Comparison of ENCODE assay signal across 20 cellular contexts in the genomic region with DNA sequence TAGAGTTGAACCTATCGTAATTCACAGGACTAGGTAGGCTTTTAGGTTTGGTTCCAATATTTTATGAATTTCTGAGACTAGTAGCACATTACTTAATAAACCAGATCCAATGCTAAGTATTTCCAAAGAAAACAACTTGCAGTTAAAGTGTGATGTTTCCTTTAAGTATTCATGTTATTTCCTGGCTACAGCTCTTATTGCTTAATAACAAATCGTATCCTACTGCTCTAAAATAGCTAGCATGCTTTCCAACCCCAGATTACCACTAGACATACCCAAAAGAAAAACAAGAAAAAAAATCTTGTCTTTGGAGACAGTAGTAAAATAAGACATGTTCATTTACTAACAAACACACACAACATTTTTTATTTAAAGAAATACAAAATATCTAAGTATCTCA. TPM values are rescaled to one million over a fixed set of nuclear protein-coding genes. Genes with fewer than 3 reads are reported as not detected.
DNase-seq lines count a peak whose midpoint lies in the region; ATAC-seq and TF ChIP-seq lines count a peak whose summit lies in the region.
"Had no signal": no experiment of that assay in that cellular context is flagged by ENCODE, and none has a peak within 500 bp of the region (broad histone marks: within the 10 kb centered on the region; RNA-seq: fewer than 3 reads in every experiment).

No MANE protein-coding gene starts in this region.

- H4K20me1 ChIP-seq in GM23248 (ENCODE audit: insufficient read depth) (no peaks in the 10 kb centered on the region), osteoblast (ENCODE audit: insufficient read depth, low read length) (no peaks in the 10 kb centered on the region)

- H3K79me2 ChIP-seq in GM23248 (ENCODE audit: insufficient read depth) (no peaks in the 10 kb centered on the region), osteoblast (ENCODE audit: insufficient read depth, low read length) (no peaks in the 10 kb centered on the region)

- no peaks in the 10 kb centered on the region for H3K9me2 ChIP-seq in GM23248 (ENCODE audit: insufficient read depth)

- H3F3A ChIP-seq in GM23248 (ENCODE audit: insufficient read depth), result no peaks in the 10 kb centered on the region

- TF ChIP-seq POLR2A in uterus (IDR thresholded peaks at IDR 0.05), result no peak

- no peak for TF ChIP-seq CTCF in choroid plexus epithelial cell (conservative IDR thresholded peaks at IDR 0.05; ENCODE audit: low read depth, low read length)
- TF ChIP-seq CTCF in osteoblast (IDR thresholded peaks at IDR 0.05; ENCODE audit: extremely low read depth, low read depth, low read length), result no peak
- no peak for TF ChIP-seq CTCF in uterus (IDR thresholded peaks at IDR 0.05)

- no peak overlapping the region for H2AFZ ChIP-seq in GM23248
- H2AFZ ChIP-seq in osteoblast (ENCODE audit: low read length), result no peak overlapping the region

- H3K9me3 ChIP-seq in GM23248 (ENCODE audit: low read depth) (no peaks in the 10 kb centered on the region), osteoblast (ENCODE audit: low read depth, low read length) (no peaks in the 10 kb centered on the region), uterus (no peaks in the 10 kb centered on the region)

- H3K27me3 ChIP-seq in GM23248 (replicated peaks; ENCODE audit: insufficient read depth), result no peaks in the 10 kb centered on the region
- H3K27me3 ChIP-seq in osteoblast (ENCODE audit: insufficient read depth, low read length), result no peaks in the 10 kb centered on the region
- H3K27me3 ChIP-seq in uterus, result no peaks in the 10 kb centered on the region

- no peak for ATAC-seq in HG02973 (IDR thresholded peaks at IDR 0.05; ENCODE audit: unreplicated experiment)
- ATAC-seq: HepG2 had no signal

- H3K27ac ChIP-seq in GM23248 (no peak overlapping the region), osteoblast (ENCODE audit: low read depth, low read length) (no peak overlapping the region), uterus (no peak overlapping the region)

- DNase-seq in GM23248 (peak; percentile 44), amniotic epithelial cell (ENCODE audit: low read depth) (peak; percentile 0), choroid plexus epithelial cell (ENCODE audit: low read depth) (peak; percentile 75), osteoblast (ENCODE audit: insufficient read length, low spot score, missing footprints) (peak; percentile 65), uterus (no peak)
- no peak for DNase-seq in activated T-cell treated with anti-CD3 and anti-CD28 coated beads, Interleukin-2, amount 50 U/mL, for 1 hour
- no peak for DNase-seq in stimulated activated naive CD4-positive, alpha-beta T cell treated with Interleukin-2 at 50 U/mL for 16 hours (lab: John Stamatoyannopoulos, UW)
- DNase-seq: AML-193, COR-L47, HFFc6, KG1, NCI-H1048, NCI-H1436 treated with DMSO at 0.1 percent for 48 hours, NCI-H2081, NCI-H510A treated with DMSO at 0.1 percent for 48 hours, Right ventricle myocardium superior had no signal

- in situ Hi-C loops in GM23248 (cut with MboI), result no loop called here

- H3K9ac ChIP-seq in GM23248, result no peak overlapping the region

- H3K36me3 ChIP-seq in GM23248 (ENCODE audit: low read depth) (no peaks in the 10 kb centered on the region), osteoblast (ENCODE audit: insufficient read depth, low read length) (no peaks in the 10 kb centered on the region), uterus (no peaks in the 10 kb centered on the region)

- H3K4me3 ChIP-seq in GM23248 (no peak overlapping the region), choroid plexus epithelial cell (ENCODE audit: low read depth, low read length) (no peak overlapping the region), osteoblast (ENCODE audit: insufficient read depth, low read length) (no peak overlapping the region), uterus (no peak overlapping the region)

- WGBS in GM23248 (ENCODE audit: low coverage in 1 of 2, low lambda C conversion rate in 2 of 2, missing lambda C conversion rate in 2 of 2), 2 experiments, result 14 to 15% methylated on average over 2 of the region's 2 CpGs

- no peak overlapping the region for H3K4me2 ChIP-seq in GM23248 (ENCODE audit: unreplicated experiment)
- no peak overlapping the region for H3K4me2 ChIP-seq in osteoblast (ENCODE audit: insufficient read depth, low read length)

- H3K4me1 ChIP-seq in GM23248 (ENCODE audit: insufficient read depth) (no peaks in the 10 kb centered on the region), osteoblast (ENCODE audit: insufficient read depth, low read length) (no peaks in the 10 kb centered on the region), uterus (no peaks in the 10 kb centered on the region)

- intact Hi-C loops in uterus (cut with DNase I; ENCODE audit: low total_unique reads), result no loop called here

RNA-seq across cellular contexts. Expression of a gene that starts 0.9 kb away (rescaled TPM):
- not detected in 2 replicates for total RNA-seq in GM23248 (2014; rRNA removed; shearing (Covaris generic))
- polyA plus RNA-seq in GM23248 (2016; fragmentation: Nextera tagmentation; extraction: Ambion mirVana), result not detected in 2 replicates
- total RNA-seq in osteoblast (not detected in 2 replicates), uterus (not detected)
- total RNA-seq: A673, H1, HepG2, HFFc6, Right ventricle myocardium superior had no signal
- polyA plus RNA-seq: H1, HepG2 had no signal

RNA-seq across cellular contexts. Expression of a gene that starts 11.8 kb away (rescaled TPM):
- not detected in 2 replicates for total RNA-seq in GM23248 (2014; rRNA removed; shearing (Covaris generic))
- polyA plus RNA-seq in GM23248 (2016; fragmentation: Nextera tagmentation; extraction: Ambion mirVana), result not detected in 2 replicates
- not detected in 2 replicates for total RNA-seq in osteoblast
- not detected for total RNA-seq in uterus
- total RNA-seq: A673, H1, HepG2, HFFc6, Right ventricle myocardium superior had no signal
- polyA plus RNA-seq: H1, HepG2 had no signal

RNA-seq across cellular contexts. Expression of a gene that starts 16.5 kb away (rescaled TPM):
- total RNA-seq in GM23248 (2014; rRNA removed; shearing (Covaris generic)), result not detected in 2 replicates
- not detected in 2 replicates for polyA plus RNA-seq in GM23248 (2016; fragmentation: Nextera tagmentation; extraction: Ambion mirVana)
- total RNA-seq in osteoblast (not detected in 2 replicates), uterus (not detected)
- total RNA-seq: A673, H1, HepG2, HFFc6, Right ventricle myocardium superior had no signal
- polyA plus RNA-seq: H1, HepG2 had no signal

RNA-seq across cellular contexts. Expression of a gene that starts 35.5 kb away (rescaled TPM):
- total RNA-seq in GM23248 (2014; rRNA removed; shearing (Covaris generic)), result not detected in 2 replicates
- polyA plus RNA-seq in GM23248 (2016; fragmentation: Nextera tagmentation; extraction: Ambion mirVana), result not detected in 2 replicates
- not detected in 2 replicates for total RNA-seq in osteoblast
- not detected for total RNA-seq in uterus
- total RNA-seq: A673, H1, HepG2, HFFc6, Right ventricle myocardium superior had no signal
- polyA plus RNA-seq: H1, HepG2 had no signal

RNA-seq across cellular contexts. Expression of a gene that starts 47.3 kb away (rescaled TPM):
- not detected in 2 replicates for total RNA-seq in GM23248 (2014; rRNA removed; shearing (Covaris generic))
- not detected in 2 replicates for polyA plus RNA-seq in GM23248 (2016; fragmentation: Nextera tagmentation; extraction: Ambion mirVana)
- total RNA-seq in osteoblast (not detected in 2 replicates), uterus (not detected)
- total RNA-seq: A673, H1, HepG2, HFFc6, Right ventricle myocardium superior had no signal
- polyA plus RNA-seq: H1, HepG2 had no signal

Comparison
In these comparisons a context has a peak if more than half of its experiments do, and no peak if none do; other contexts are left out.
1. DNase-seq: peak in GM23248 (single experiment), amniotic epithelial cell (single experiment), choroid plexus epithelial cell (single experiment) and osteoblast (single experiment); none in activated T-cell treated with anti-CD3 and anti-CD28 coated beads, Interleukin-2, amount 50 U/mL, for 1 hour (single experiment), stimulated activated naive CD4-positive, alpha-beta T cell treated with Interleukin-2 at 50 U/mL for 16 hours (single experiment) and uterus (0 of 2).